10 cellular contexts compared by ENCODE assay signal in the genomic region with DNA sequence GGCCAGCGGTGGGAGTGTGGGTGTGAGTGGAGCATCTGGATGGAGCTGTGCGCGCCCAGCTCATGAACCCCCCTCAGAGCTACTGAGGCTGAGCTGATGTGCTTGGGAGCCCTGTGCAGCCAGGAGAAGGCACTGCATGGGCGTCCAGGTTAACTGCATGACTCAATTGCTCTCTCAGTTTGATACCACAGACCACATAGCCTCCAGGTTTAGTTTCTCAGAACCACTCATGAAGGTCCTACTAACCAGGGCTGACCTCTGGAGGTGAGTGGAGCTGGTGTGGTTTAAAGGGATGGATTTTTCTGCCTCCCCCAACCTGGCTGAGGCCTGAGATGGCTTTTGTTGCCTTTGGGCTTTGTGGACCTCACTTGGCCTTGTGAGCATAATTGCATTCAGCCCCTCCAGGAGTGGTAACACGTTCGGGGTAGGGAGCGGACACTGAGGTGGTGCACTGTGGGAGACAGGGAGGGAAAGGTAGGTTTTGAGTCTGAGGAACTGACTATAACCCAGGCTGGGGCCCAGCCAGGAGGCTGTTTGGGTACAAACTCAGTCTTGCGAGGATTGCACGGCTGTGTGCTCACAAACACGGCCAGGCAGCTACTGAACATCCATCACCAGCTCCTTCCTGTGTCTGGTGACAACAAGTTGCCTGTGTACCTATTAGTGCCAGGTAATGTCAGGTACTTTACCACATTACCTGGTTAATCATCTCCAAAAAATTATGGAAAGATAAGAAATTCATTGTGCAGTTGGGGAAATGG.
DNase-seq lines count a peak whose midpoint lies in the region; ATAC-seq and TF ChIP-seq lines count a peak whose summit lies in the region.
"Had no signal": no experiment of that assay in that cellular context is flagged by ENCODE, and none has a peak within 500 bp of the region (broad histone marks: within the 10 kb centered on the region; RNA-seq: fewer than 3 reads in every experiment).

No MANE protein-coding gene starts in this region.

- TF ChIP-seq CTCF in A673 (conservative IDR thresholded peaks at IDR 0.05; ENCODE audit: low read depth, low read length) = no peak

- no peaks in the 10 kb centered on the region for H3K27me3 ChIP-seq in A673 (replicated peaks; ENCODE audit: insufficient read depth, low read depth, low read length, poor library complexity)

- peaks cover 2% of the 10 kb centered on the region for H3K27me3 Mint-ChIP-seq in activated CD8-positive, alpha-beta memory T cell treated with anti-CD3 and anti-CD28 coated beads, Interleukin-2, amount 10 ng/mL, durations not matched to agents 7 days and 5 days

- CTCF ChIA-PET in activated CD8-positive, alpha-beta memory T cell treated with anti-CD3 and anti-CD28 coated beads, Interleukin-2, amount 10 ng/mL, durations not matched to agents 7 days and 5 days (lab: Charles Lee) = interaction anchor here (1.2 to 2.6 kb wide), 3 partner anchors 38 to 114 kb away, joined by 3 to 7 read pairs (median 4); no protein-coding TSS in a partner anchor
- CTCF ChIA-PET in A673 (lab: Charles Lee) = no interaction called here

- no peak for TF ChIP-seq POLR2A in erythroblast (IDR thresholded peaks at IDR 0.05; ENCODE audit: low read length)

- H3K27ac Mint-ChIP-seq in activated CD8-positive, alpha-beta memory T cell treated with anti-CD3 and anti-CD28 coated beads, Interleukin-2, amount 10 ng/mL, durations not matched to agents 7 days and 5 days = no peak overlapping the region

- BruUV-seq in A673 (replicated peaks; lab: Mats Ljungman, UMichigan) = no TSS peak

- POLR2A ChIA-PET in A673 (lab: Charles Lee; ENCODE audit: low non-redundant PET) = interaction anchor here (0.5 kb wide), 1 partner anchor 455 kb away, joined by 5 read pairs; no protein-coding TSS in a partner anchor

- H3K36me3 ChIP-seq in A673 (ENCODE audit: insufficient read depth, low read length, poor library complexity, severe bottlenecking) = no peaks in the 10 kb centered on the region

- no peaks in the 10 kb centered on the region for H3K9me3 Mint-ChIP-seq in activated CD8-positive, alpha-beta memory T cell treated with anti-CD3 and anti-CD28 coated beads, Interleukin-2, amount 10 ng/mL, durations not matched to agents 7 days and 5 days (ENCODE audit: low read depth)

- H3K4me1 ChIP-seq in A673 (ENCODE audit: insufficient read depth, low read length, poor library complexity, severe bottlenecking) = no peaks in the 10 kb centered on the region

- no peak overlapping the region for H3K4me3 ChIP-seq in A673 (ENCODE audit: low read depth, low read length, poor library complexity, severe bottlenecking)
- H3K4me3 ChIP-seq: SK-N-MC had no signal

- H3K4me1 Mint-ChIP-seq in activated CD8-positive, alpha-beta memory T cell treated with anti-CD3 and anti-CD28 coated beads, Interleukin-2, amount 10 ng/mL, durations not matched to agents 7 days and 5 days = peaks cover 30% of the 10 kb centered on the region

- peak; percentile 81 for DNase-seq in activated CD8-positive, alpha-beta memory T cell treated with anti-CD3 and anti-CD28 coated beads, Interleukin-2, amount 10 ng/mL, durations not matched to agents 7 days and 5 days
- DNase-seq in activated CD8-positive, alpha-beta memory T cell treated with anti-CD3 and anti-CD28 coated beads for 24 hours = no peak
- peak; percentile 15 to 32 (median 24) for DNase-seq in stimulated activated CD4-positive, alpha-beta T cell treated with anti-CD3 and anti-CD28 coated beads, TNF-alpha, amount 100 ng/mL, for 48 hours (ENCODE audit: low read depth in 3 of 3)
- DNase-seq in A673 (ENCODE audit: low spot score) (no peak), erythroblast (lab: John Stamatoyannopoulos, UW) (no peak), NCI-H82 (lab: John Stamatoyannopoulos, UW) (no peak)
- DNase-seq: NCI-H1105 treated with DMSO at 0.1 percent for 48 hours had no signal

- peak; percentile 89 for ATAC-seq in activated CD8-positive, alpha-beta memory T cell treated with anti-CD3 and anti-CD28 coated beads, Interleukin-2, amount 10 ng/mL, durations not matched to agents 7 days and 5 days
- ATAC-seq in GM21576 (IDR thresholded peaks at IDR 0.05; ENCODE audit: unreplicated experiment) (peak; percentile 94), HG03439 (IDR thresholded peaks at IDR 0.05; ENCODE audit: unreplicated experiment) (peak; percentile 88)

- intact Hi-C loops in A673 (cut with micrococcal nuclease; ENCODE audit: unreplicated experiment) = no loop called here

- no peaks in the 10 kb centered on the region for H3K9me3 ChIP-seq in A673 (ENCODE audit: low read depth, low read length, poor library complexity, severe bottlenecking)

- H3K4me3 Mint-ChIP-seq in activated CD8-positive, alpha-beta memory T cell treated with anti-CD3 and anti-CD28 coated beads, Interleukin-2, amount 10 ng/mL, durations not matched to agents 7 days and 5 days = peak overlapping the region; percentile 7

- H3K36me3 Mint-ChIP-seq in activated CD8-positive, alpha-beta memory T cell treated with anti-CD3 and anti-CD28 coated beads, Interleukin-2, amount 10 ng/mL, durations not matched to agents 7 days and 5 days = no peaks in the 10 kb centered on the region

- no peak overlapping the region for H3K27ac ChIP-seq in A673 (ENCODE audit: low read depth, low read length, poor library complexity, severe bottlenecking)
- H3K27ac ChIP-seq: SK-N-MC had no signal

Comparison
In these comparisons a context has a peak if more than half of its experiments do, and no peak if none do; other contexts are left out.
1. DNase-seq: peak in activated CD8-positive, alpha-beta memory T cell treated with anti-CD3 and anti-CD28 coated beads, Interleukin-2, amount 10 ng/mL, durations not matched to agents 7 days and 5 days (single experiment) and stimulated activated CD4-positive, alpha-beta T cell treated with anti-CD3 and anti-CD28 coated beads, TNF-alpha, amount 100 ng/mL, for 48 hours (3 of 3); none in activated CD8-positive, alpha-beta memory T cell treated with anti-CD3 and anti-CD28 coated beads for 24 hours (single experiment), A673 (single experiment), erythroblast (0 of 2) and NCI-H82 (single experiment).
2. Peak in every context shown above with its lines, with median percentiles within 50 percentile points of each other: ATAC-seq.